In the genomic region with DNA sequence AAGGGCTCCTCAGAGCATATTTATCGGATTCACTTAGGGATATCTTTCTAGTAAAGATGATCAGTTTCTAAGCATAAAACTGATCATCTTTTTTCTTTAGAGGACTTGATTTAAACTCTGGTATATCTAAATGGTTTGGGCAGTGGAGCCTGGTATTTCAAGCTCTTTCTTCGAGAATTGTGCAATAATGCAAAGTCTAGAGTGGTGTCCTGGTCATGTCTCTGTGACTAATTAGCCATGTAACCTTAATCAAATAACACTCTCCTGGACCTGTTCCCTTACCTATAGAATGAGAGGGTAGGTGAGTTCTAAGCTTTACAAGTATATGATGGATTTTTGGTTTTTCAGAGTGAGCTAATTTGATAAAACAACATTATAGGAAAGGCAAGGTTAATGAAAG, we compare ENCODE assay signal across 1 cellular context.
TF ChIP-seq lines count a peak whose summit lies in the region.

No MANE protein-coding gene starts in this region.

TF ChIP-seq in HepG2, 621 proteins besides CTCF, POLR2A, EP300 and RAD21 (continued from another document and continues in another):
- TF ChIP-seq, protein P1, sequence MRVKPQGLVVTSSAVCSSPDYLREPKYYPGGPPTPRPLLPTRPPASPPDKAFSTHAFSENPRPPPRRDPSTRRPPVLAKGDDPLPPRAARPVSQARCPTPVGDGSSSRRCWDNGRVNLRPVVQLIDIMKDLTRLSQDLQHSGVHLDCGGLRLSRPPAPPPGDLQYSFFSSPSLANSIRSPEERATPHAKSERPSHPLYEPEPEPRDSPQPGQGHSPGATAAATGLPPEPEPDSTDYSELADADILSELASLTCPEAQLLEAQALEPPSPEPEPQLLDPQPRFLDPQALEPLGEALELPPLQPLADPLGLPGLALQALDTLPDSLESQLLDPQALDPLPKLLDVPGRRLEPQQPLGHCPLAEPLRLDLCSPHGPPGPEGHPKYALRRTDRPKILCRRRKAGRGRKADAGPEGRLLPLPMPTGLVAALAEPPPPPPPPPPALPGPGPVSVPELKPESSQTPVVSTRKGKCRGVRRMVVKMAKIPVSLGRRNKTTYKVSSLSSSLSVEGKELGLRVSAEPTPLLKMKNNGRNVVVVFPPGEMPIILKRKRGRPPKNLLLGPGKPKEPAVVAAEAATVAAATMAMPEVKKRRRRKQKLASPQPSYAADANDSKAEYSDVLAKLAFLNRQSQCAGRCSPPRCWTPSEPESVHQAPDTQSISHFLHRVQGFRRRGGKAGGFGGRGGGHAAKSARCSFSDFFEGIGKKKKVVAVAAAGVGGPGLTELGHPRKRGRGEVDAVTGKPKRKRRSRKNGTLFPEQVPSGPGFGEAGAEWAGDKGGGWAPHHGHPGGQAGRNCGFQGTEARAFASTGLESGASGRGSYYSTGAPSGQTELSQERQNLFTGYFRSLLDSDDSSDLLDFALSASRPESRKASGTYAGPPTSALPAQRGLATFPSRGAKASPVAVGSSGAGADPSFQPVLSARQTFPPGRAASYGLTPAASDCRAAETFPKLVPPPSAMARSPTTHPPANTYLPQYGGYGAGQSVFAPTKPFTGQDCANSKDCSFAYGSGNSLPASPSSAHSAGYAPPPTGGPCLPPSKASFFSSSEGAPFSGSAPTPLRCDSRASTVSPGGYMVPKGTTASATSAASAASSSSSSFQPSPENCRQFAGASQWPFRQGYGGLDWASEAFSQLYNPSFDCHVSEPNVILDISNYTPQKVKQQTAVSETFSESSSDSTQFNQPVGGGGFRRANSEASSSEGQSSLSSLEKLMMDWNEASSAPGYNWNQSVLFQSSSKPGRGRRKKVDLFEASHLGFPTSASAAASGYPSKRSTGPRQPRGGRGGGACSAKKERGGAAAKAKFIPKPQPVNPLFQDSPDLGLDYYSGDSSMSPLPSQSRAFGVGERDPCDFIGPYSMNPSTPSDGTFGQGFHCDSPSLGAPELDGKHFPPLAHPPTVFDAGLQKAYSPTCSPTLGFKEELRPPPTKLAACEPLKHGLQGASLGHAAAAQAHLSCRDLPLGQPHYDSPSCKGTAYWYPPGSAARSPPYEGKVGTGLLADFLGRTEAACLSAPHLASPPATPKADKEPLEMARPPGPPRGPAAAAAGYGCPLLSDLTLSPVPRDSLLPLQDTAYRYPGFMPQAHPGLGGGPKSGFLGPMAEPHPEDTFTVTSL (CRISPR knock-in tag; IDR thresholded peaks at IDR 0.05; ENCODE audit: borderline replicate concordance), result peak; percentile 81; the same call in 1 of the 2 replicates
- TF ChIP-seq YEATS4 (CRISPR knock-in tag; IDR thresholded peaks at IDR 0.05; ENCODE audit: borderline replicate concordance) (no peak), ZFP62 (CRISPR knock-in tag; IDR thresholded peaks at IDR 0.05) (no peak), FOXA3 (CRISPR knock-in tag; IDR thresholded peaks at IDR 0.05) (peak; percentile 36; the same call in 1 of the 2 replicates), TFDP1 (CRISPR knock-in tag; IDR thresholded peaks at IDR 0.05; ENCODE audit: borderline replicate concordance) (no peak), SMARCC2 (IDR thresholded peaks at IDR 0.05) (no peak), STAT6 (CRISPR knock-in tag; IDR thresholded peaks at IDR 0.05; ENCODE audit: borderline replicate concordance) (no peak), WIZ (CRISPR knock-in tag; IDR thresholded peaks at IDR 0.05) (no peak), MAF1 (CRISPR knock-in tag; IDR thresholded peaks at IDR 0.05; ENCODE audit: borderline replicate concordance) (no peak), PAWR (CRISPR knock-in tag; IDR thresholded peaks at IDR 0.05; ENCODE audit: borderline replicate concordance) (no peak), ZNF670 (CRISPR knock-in tag; IDR thresholded peaks at IDR 0.05; ENCODE audit: borderline replicate concordance) (0 out of 2 replicates have a peak, but pooled peaks have one; percentile 20), NAIF1 (CRISPR knock-in tag; IDR thresholded peaks at IDR 0.05; ENCODE audit: borderline replicate concordance) (no peak), ARID3A (IDR thresholded peaks at IDR 0.05; ENCODE audit: low read depth, low read length) (peak; percentile 87), SUZ12 (IDR thresholded peaks at IDR 0.05; ENCODE audit: low read depth, low read length) (no peak), FUBP1 (CRISPR knock-in tag; IDR thresholded peaks at IDR 0.05; ENCODE audit: borderline replicate concordance) (no peak), GMEB1 (CRISPR knock-in tag; IDR thresholded peaks at IDR 0.05; ENCODE audit: borderline replicate concordance) (no peak), NBN (conservative IDR thresholded peaks at IDR 0.05) (no peak), MTA1 (CRISPR knock-in tag; IDR thresholded peaks at IDR 0.05; ENCODE audit: borderline replicate concordance) (no peak), MBD4 (IDR thresholded peaks at IDR 0.05; ENCODE audit: borderline replicate concordance, low read length) (0 out of 2 replicates have a peak, but pooled peaks have one; percentile 45), PRPF4 (IDR thresholded peaks at IDR 0.05; ENCODE audit: low read depth, low read length, poor library complexity, severe bottlenecking) (no peak), PLSCR1 (CRISPR knock-in tag; IDR thresholded peaks at IDR 0.05; ENCODE audit: borderline replicate concordance) (no peak), DMAP1 (CRISPR knock-in tag; IDR thresholded peaks at IDR 0.05) (no peak), ZBTB21 (CRISPR knock-in tag; IDR thresholded peaks at IDR 0.05) (no peak), KLF9 (CRISPR knock-in tag; IDR thresholded peaks at IDR 0.05; ENCODE audit: low read depth) (no peak)
- TF ChIP-seq, protein P2, sequence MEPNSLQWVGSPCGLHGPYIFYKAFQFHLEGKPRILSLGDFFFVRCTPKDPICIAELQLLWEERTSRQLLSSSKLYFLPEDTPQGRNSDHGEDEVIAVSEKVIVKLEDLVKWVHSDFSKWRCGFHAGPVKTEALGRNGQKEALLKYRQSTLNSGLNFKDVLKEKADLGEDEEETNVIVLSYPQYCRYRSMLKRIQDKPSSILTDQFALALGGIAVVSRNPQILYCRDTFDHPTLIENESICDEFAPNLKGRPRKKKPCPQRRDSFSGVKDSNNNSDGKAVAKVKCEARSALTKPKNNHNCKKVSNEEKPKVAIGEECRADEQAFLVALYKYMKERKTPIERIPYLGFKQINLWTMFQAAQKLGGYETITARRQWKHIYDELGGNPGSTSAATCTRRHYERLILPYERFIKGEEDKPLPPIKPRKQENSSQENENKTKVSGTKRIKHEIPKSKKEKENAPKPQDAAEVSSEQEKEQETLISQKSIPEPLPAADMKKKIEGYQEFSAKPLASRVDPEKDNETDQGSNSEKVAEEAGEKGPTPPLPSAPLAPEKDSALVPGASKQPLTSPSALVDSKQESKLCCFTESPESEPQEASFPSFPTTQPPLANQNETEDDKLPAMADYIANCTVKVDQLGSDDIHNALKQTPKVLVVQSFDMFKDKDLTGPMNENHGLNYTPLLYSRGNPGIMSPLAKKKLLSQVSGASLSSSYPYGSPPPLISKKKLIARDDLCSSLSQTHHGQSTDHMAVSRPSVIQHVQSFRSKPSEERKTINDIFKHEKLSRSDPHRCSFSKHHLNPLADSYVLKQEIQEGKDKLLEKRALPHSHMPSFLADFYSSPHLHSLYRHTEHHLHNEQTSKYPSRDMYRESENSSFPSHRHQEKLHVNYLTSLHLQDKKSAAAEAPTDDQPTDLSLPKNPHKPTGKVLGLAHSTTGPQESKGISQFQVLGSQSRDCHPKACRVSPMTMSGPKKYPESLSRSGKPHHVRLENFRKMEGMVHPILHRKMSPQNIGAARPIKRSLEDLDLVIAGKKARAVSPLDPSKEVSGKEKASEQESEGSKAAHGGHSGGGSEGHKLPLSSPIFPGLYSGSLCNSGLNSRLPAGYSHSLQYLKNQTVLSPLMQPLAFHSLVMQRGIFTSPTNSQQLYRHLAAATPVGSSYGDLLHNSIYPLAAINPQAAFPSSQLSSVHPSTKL (CRISPR knock-in tag; IDR thresholded peaks at IDR 0.05), result peak; percentile 71
- TF ChIP-seq, protein P3, sequence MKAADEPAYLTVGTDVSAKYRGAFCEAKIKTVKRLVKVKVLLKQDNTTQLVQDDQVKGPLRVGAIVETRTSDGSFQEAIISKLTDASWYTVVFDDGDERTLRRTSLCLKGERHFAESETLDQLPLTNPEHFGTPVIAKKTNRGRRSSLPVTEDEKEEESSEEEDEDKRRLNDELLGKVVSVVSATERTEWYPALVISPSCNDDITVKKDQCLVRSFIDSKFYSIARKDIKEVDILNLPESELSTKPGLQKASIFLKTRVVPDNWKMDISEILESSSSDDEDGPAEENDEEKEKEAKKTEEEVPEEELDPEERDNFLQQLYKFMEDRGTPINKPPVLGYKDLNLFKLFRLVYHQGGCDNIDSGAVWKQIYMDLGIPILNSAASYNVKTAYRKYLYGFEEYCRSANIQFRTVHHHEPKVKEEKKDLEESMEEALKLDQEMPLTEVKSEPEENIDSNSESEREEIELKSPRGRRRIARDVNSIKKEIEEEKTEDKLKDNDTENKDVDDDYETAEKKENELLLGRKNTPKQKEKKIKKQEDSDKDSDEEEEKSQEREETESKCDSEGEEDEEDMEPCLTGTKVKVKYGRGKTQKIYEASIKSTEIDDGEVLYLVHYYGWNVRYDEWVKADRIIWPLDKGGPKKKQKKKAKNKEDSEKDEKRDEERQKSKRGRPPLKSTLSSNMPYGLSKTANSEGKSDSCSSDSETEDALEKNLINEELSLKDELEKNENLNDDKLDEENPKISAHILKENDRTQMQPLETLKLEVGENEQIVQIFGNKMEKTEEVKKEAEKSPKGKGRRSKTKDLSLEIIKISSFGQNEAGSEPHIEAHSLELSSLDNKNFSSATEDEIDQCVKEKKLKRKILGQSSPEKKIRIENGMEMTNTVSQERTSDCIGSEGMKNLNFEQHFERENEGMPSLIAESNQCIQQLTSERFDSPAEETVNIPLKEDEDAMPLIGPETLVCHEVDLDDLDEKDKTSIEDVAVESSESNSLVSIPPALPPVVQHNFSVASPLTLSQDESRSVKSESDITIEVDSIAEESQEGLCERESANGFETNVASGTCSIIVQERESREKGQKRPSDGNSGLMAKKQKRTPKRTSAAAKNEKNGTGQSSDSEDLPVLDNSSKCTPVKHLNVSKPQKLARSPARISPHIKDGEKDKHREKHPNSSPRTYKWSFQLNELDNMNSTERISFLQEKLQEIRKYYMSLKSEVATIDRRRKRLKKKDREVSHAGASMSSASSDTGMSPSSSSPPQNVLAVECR (CRISPR knock-in tag; IDR thresholded peaks at IDR 0.05; ENCODE audit: borderline replicate concordance), result no peak
